1 cellular context compared by ENCODE assay signal in genomic region chr6:37303891-37304503, GRCh38.
TF ChIP-seq lines count a peak whose summit lies in the region.

No MANE protein-coding gene starts in this region.

TF ChIP-seq in HepG2, 621 proteins besides CTCF, POLR2A, EP300 and RAD21:
- TF ChIP-seq ZNF660 (CRISPR knock-in tag; IDR thresholded peaks at IDR 0.05; ENCODE audit: borderline replicate concordance, low read depth): no peak
- TF ChIP-seq SMC3 (IDR thresholded peaks at IDR 0.05; ENCODE audit: low read length): peak; percentile 44; the same call in 1 of the 2 replicates
- TF ChIP-seq DZIP1 (CRISPR knock-in tag; IDR thresholded peaks at IDR 0.05): no peak
- TF ChIP-seq ZNF740 (CRISPR knock-in tag; IDR thresholded peaks at IDR 0.05): no peak
- no peak for TF ChIP-seq SIX4 (CRISPR knock-in tag; IDR thresholded peaks at IDR 0.05)
- TF ChIP-seq ZNF441 (CRISPR knock-in tag; IDR thresholded peaks at IDR 0.05; ENCODE audit: borderline replicate concordance): no peak
- no peak for TF ChIP-seq IRF2 (CRISPR knock-in tag; IDR thresholded peaks at IDR 0.05)
- TF ChIP-seq IRF1 (CRISPR knock-in tag; IDR thresholded peaks at IDR 0.05; ENCODE audit: low read depth): no peak
- TF ChIP-seq ERF (CRISPR knock-in tag; IDR thresholded peaks at IDR 0.05): no peak
- TF ChIP-seq ZNF224 (CRISPR knock-in tag; IDR thresholded peaks at IDR 0.05): no peak
- TF ChIP-seq FLYWCH1 (CRISPR knock-in tag; IDR thresholded peaks at IDR 0.05): no peak
- peak; percentile 94 for TF ChIP-seq ZNF263 (CRISPR knock-in tag; IDR thresholded peaks at IDR 0.05)
- TF ChIP-seq SKIL (CRISPR knock-in tag; IDR thresholded peaks at IDR 0.05; ENCODE audit: borderline replicate concordance): no peak
- TF ChIP-seq CENPBD1 (CRISPR knock-in tag; IDR thresholded peaks at IDR 0.05; ENCODE audit: borderline replicate concordance, low read depth): no peak
- no peak for TF ChIP-seq CAMTA2 (CRISPR knock-in tag; IDR thresholded peaks at IDR 0.05; ENCODE audit: borderline replicate concordance)
- TF ChIP-seq XRCC5 (optimal IDR thresholded peaks at IDR 0.05; ENCODE audit: low read length): peak; percentile 34
- 0 out of 2 replicates have a peak, but pooled peaks have one; percentile 36 for TF ChIP-seq FOXO4 (CRISPR knock-in tag; conservative IDR thresholded peaks at IDR 0.05)
- TF ChIP-seq STAG1 (CRISPR knock-in tag; IDR thresholded peaks at IDR 0.05): peak; percentile 53
- TF ChIP-seq CEBPZ (IDR thresholded peaks at IDR 0.05; ENCODE audit: low read length): no peak
